13 cellular contexts compared by ENCODE assay signal in the genomic region with DNA sequence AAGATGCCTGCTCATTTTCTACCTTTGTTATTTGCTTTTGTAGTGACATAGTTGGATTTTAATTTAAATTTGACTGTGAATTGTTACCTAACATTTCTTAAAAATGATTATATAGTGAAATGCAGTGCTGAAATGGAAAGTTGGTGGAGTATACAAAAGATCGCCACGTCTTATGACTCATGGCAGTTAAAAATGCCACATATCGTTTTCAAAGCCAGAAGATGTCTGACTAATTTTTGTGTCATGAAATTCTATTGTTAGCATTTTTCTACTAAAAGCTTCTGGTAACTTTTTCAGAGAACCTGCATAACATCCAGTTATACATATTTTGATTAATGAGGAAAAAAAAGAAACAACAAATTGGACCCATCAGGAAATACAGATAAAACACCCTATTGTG. TPM values are rescaled to one million over a fixed set of nuclear protein-coding genes. Genes with fewer than 3 reads are reported as not detected.
DNase-seq lines count a peak whose midpoint lies in the region; ATAC-seq lines count a peak whose summit lies in the region.
"Had no signal": no experiment of that assay in that cellular context is flagged by ENCODE, and none has a peak within 500 bp of the region (broad histone marks: within the 10 kb centered on the region; RNA-seq: fewer than 3 reads in every experiment).

No MANE protein-coding gene starts in this region.

- H3K9me3 Mint-ChIP-seq in activated T-cell treated with anti-CD3 and anti-CD28 coated beads, Interleukin-2, amount 50 U/mL, for 4 hours: no peaks in the 10 kb centered on the region

- DNase-seq in activated T-cell treated with anti-CD3 and anti-CD28 coated beads, Interleukin-2, amount 50 U/mL, for 4 hours: no peak
- DNase-seq in activated T-cell treated with anti-CD3 and anti-CD28 coated beads, Interleukin-2, amount 50 U/mL, for 48 hours: no peak
- peak; percentile 68 for DNase-seq in RPMI7951 (ENCODE audit: low read depth)
- DNase-seq in smooth muscle cell of the brain vasculature (ENCODE audit: low read depth, low spot score): peak; percentile 10
- no peak for DNase-seq in activated effector memory CD4-positive, alpha-beta T cell treated with Interleukin-2 at 50 U/mL for 16 hours
- DNase-seq in NCI-H2107 (lab: John Stamatoyannopoulos, UW): no peak
- DNase-seq: activated CD4-positive, alpha-beta T cell treated with anti-CD3 and anti-CD28 coated beads, Interleukin-2, amount 50 U/mL, for 48 hours; heart left ventricle; NCI-H510A; SJCRH30; stimulated activated naive CD4-positive, alpha-beta T cell treated with Interleukin-2 at 50 U/mL for 16 hours had no signal

- ATAC-seq in activated T-cell treated with anti-CD3 and anti-CD28 coated beads, Interleukin-2, amount 50 U/mL, for 4 hours: peak; percentile 53 to 84
- ATAC-seq in esophagus mucosa (peak; percentile 50), HG03039 (IDR thresholded peaks at IDR 0.05; ENCODE audit: unreplicated experiment) (no peak)
- ATAC-seq: heart left ventricle had no signal

- peaks cover 6% of the 10 kb centered on the region for H3K36me3 Mint-ChIP-seq in activated T-cell treated with anti-CD3 and anti-CD28 coated beads, Interleukin-2, amount 50 U/mL, for 4 hours (ENCODE audit: insufficient read depth)

- H3K27me3 Mint-ChIP-seq in activated T-cell treated with anti-CD3 and anti-CD28 coated beads, Interleukin-2, amount 50 U/mL, for 4 hours (ENCODE audit: low read depth): no peaks in the 10 kb centered on the region

- H3K4me3 Mint-ChIP-seq in activated T-cell treated with anti-CD3 and anti-CD28 coated beads, Interleukin-2, amount 50 U/mL, for 4 hours: no peak overlapping the region

- peaks cover 49% of the 10 kb centered on the region for H3K4me1 Mint-ChIP-seq in activated T-cell treated with anti-CD3 and anti-CD28 coated beads, Interleukin-2, amount 50 U/mL, for 4 hours (ENCODE audit: low read depth)

RNA-seq across cellular contexts. Expression of gene MAP2K4, which starts 20.6 kb away (rescaled TPM):
- total RNA-seq in activated T-cell treated with anti-CD3 and anti-CD28 coated beads, Interleukin-2, amount 50 U/mL, for 4 hours: 10 to 100 TPM; 32.2 to 39.3 (median 33.1) TPM
- 16.0 and 23.9 TPM in 2 replicates for total RNA-seq in RPMI7951 (2014; rRNA removed; shearing (Covaris generic))
- 29.7 TPM for total RNA-seq in esophagus mucosa

RNA-seq across cellular contexts. Expression of gene ZNF18, which starts 44.0 kb away (rescaled TPM):
- total RNA-seq in activated T-cell treated with anti-CD3 and anti-CD28 coated beads, Interleukin-2, amount 50 U/mL, for 4 hours: 1 to 10 TPM; 5.3 to 7.5 (median 7.3) TPM
- 3.9 and 7.7 TPM in 2 replicates for total RNA-seq in RPMI7951 (2014; rRNA removed; shearing (Covaris generic))
- 6.1 TPM for total RNA-seq in esophagus mucosa

Comparison
In these comparisons a context has a peak if more than half of its experiments do, and no peak if none do; other contexts are left out.
1. DNase-seq: peak in RPMI7951 (single experiment) and smooth muscle cell of the brain vasculature (single experiment); none in activated T-cell treated with anti-CD3 and anti-CD28 coated beads, Interleukin-2, amount 50 U/mL, for 4 hours (single experiment), activated T-cell treated with anti-CD3 and anti-CD28 coated beads, Interleukin-2, amount 50 U/mL, for 48 hours (0 of 2), activated effector memory CD4-positive, alpha-beta T cell treated with Interleukin-2 at 50 U/mL for 16 hours (single experiment) and NCI-H2107 (single experiment).